Comparison of ENCODE assay signal across 10 cellular contexts in the genomic region with DNA sequence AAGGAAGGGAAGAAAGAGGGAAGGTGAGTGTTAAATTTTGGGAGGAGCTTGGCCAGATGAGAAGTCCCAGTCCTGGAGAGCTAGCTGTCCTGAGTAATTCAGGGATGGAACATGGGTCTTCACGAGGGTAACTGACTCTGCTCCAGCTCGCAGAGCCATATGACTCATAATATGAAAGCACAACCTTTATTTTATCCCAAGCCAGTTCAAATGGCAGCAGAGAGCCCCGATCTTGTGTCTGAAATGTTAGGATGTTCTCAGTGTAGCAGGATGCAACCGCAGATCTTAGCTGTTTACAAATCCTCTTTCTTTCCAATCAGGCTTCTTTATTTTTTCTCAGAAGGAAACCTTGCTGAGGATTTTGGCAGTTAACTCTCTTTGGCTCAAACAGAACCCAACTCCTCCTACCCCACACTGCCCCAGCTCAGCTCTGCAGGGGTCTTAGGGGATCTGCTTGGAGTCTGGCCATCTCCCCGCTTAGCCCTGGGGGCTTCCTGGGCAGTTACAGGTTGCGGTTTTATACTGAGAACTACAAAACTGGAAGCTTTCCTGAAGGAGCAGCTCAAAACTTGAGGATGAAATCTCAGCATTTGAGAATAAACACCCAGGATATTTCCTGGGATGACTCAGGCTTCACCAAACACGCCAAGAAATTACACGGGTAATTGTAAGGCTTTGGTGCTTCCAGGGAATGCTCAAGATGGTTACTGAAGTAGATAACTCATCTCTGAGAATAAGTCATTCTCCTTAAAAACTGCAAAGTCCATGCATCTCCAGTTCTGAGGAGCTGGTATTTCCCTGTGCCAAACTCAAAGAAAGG.
DNase-seq lines count a peak whose midpoint lies in the region; ATAC-seq, FAIRE-seq and TF ChIP-seq lines count a peak whose summit lies in the region.
"Had no signal": no experiment of that assay in that cellular context is flagged by ENCODE, and none has a peak within 500 bp of the region (broad histone marks: within the 10 kb centered on the region; RNA-seq: fewer than 3 reads in every experiment).

No MANE protein-coding gene starts in this region.

- H3K4me2 ChIP-seq in H9 (ENCODE audit: insufficient read depth, insufficient read length, low read length), result no peak overlapping the region

- H3K9ac ChIP-seq in H9 (ENCODE audit: extremely low read depth, insufficient read length, low read length) (no peak overlapping the region), kidney (ENCODE audit: low read length in 2 of 2) (no peak overlapping the region)

- no peak overlapping the region for H3K56ac ChIP-seq in H9 (ENCODE audit: insufficient read length, low read depth, low read length)

- no peak overlapping the region for H2BK12ac ChIP-seq in H9 (ENCODE audit: insufficient read length, low read depth, low read length)

- H3K27ac Mint-ChIP-seq in H9, result no peak overlapping the region
- H3K27ac Mint-ChIP-seq in activated CD8-positive, alpha-beta memory T cell treated with anti-CD3 and anti-CD28 coated beads, Interleukin-2, amount 10 ng/mL, durations not matched to agents 7 days and 5 days, result no peak overlapping the region

- H3K4me1 Mint-ChIP-seq in H9, result 0 out of 4 replicates have a peak, but pooled peaks cover 0 to 2% of the 10 kb centered on the region in 2 experiments
- H3K4me1 Mint-ChIP-seq in activated CD8-positive, alpha-beta memory T cell treated with anti-CD3 and anti-CD28 coated beads, Interleukin-2, amount 10 ng/mL, durations not matched to agents 7 days and 5 days, result peaks cover 31% of the 10 kb centered on the region

- H3K9me3 Mint-ChIP-seq in H9, result peaks cover 12 to 13% of the 10 kb centered on the region in 2 experiments; a peak in 4 of 5 replicates
- H3K9me3 Mint-ChIP-seq in activated CD8-positive, alpha-beta memory T cell treated with anti-CD3 and anti-CD28 coated beads, Interleukin-2, amount 10 ng/mL, durations not matched to agents 7 days and 5 days (ENCODE audit: low read depth), result peaks cover 19% of the 10 kb centered on the region

- FAIRE-seq in kidney (lab: Jason Lieb, UNC), result no peak

- no peaks in the 10 kb centered on the region for H4K20me1 ChIP-seq in H9 (ENCODE audit: control insufficient read depth, insufficient read depth, insufficient read length)

- H3K79me1 ChIP-seq in H9 (ENCODE audit: insufficient read depth, low read depth, low read length, poor library complexity, severe bottlenecking), result no peaks in the 10 kb centered on the region

- peaks cover 8% of the 10 kb centered on the region for H3K27me3 Mint-ChIP-seq in H9 (ENCODE audit: low read depth)
- H3K27me3 Mint-ChIP-seq in activated CD8-positive, alpha-beta memory T cell treated with anti-CD3 and anti-CD28 coated beads, Interleukin-2, amount 10 ng/mL, durations not matched to agents 7 days and 5 days, result no peaks in the 10 kb centered on the region

- ATAC-seq in activated CD8-positive, alpha-beta memory T cell treated with anti-CD3 and anti-CD28 coated beads, Interleukin-2, amount 10 ng/mL, durations not matched to agents 7 days and 5 days, result no peak

- H3K4me1 ChIP-seq in prostate gland (replicated peaks) (no peaks in the 10 kb centered on the region), H9 (ENCODE audit: insufficient read depth, low read length) (no peaks in the 10 kb centered on the region; the same call in 1 of the 2 replicates), kidney (ENCODE audit: control insufficient read depth in 1 of 2, insufficient read depth in 1 of 2, low read depth in 1 of 2, low read length in 2 of 2) (no peaks in the 10 kb centered on the region)

- 28% methylated on average over 8 of the region's 8 CpGs for WGBS in prostate gland
- no CpG with 5 or more reads among the region's 8 CpGs for WGBS in H9 (ENCODE audit: extremely low coverage, insufficient read length, low lambda C conversion rate)

- H3K4ac ChIP-seq in H9 (ENCODE audit: low read depth, low read length), result no peak overlapping the region

- no peaks in the 10 kb centered on the region for H3K23me2 ChIP-seq in H9 (ENCODE audit: insufficient read length, low read depth, low read length, poor library complexity, severe bottlenecking)

- intact Hi-C loops in prostate gland (cut with DNase I) (no loop called here), kidney (cut with DNase I) (no loop called here)

- no peaks in the 10 kb centered on the region; a peak in 2 of 7 replicates for H3K36me3 Mint-ChIP-seq in H9 (ENCODE audit: insufficient read depth in 1 of 3, low read depth in 3 of 3)
- H3K36me3 Mint-ChIP-seq in activated CD8-positive, alpha-beta memory T cell treated with anti-CD3 and anti-CD28 coated beads, Interleukin-2, amount 10 ng/mL, durations not matched to agents 7 days and 5 days, result peaks cover 75% of the 10 kb centered on the region

- CTCF ChIA-PET in activated CD8-positive, alpha-beta memory T cell treated with anti-CD3 and anti-CD28 coated beads, Interleukin-2, amount 10 ng/mL, durations not matched to agents 7 days and 5 days (lab: Charles Lee), result interaction anchor here (1.1 kb wide), 1 partner anchor 65 kb away, joined by 3 read pairs; no protein-coding TSS in a partner anchor

- H3K27me3 ChIP-seq in prostate gland (replicated peaks; ENCODE audit: insufficient read depth) (no peaks in the 10 kb centered on the region), H9 (ENCODE audit: insufficient read depth, low read length) (no peaks in the 10 kb centered on the region)

- H4K8ac ChIP-seq in H9 (replicated peaks; ENCODE audit: insufficient read length, low read depth, low read length), result no peak overlapping the region

- H3K79me2 ChIP-seq in H9 (ENCODE audit: insufficient read depth, low read length), result no peaks in the 10 kb centered on the region

- DNase-seq in AG08395 (ENCODE audit: low spot score) (peak; percentile 86), RPMI7951 (ENCODE audit: low read depth) (peak; percentile 92), fibroblast of mammary gland (ENCODE audit: low read depth) (peak; percentile 93), prostate gland (ENCODE audit: low spot score) (no peak), activated gamma-delta T cell (lab: John Stamatoyannopoulos, UW) (no peak), H9 (no peak), kidney (no peak)
- no peak for DNase-seq in activated CD8-positive, alpha-beta memory T cell treated with anti-CD3 and anti-CD28 coated beads, Interleukin-2, amount 10 ng/mL, durations not matched to agents 7 days and 5 days
- DNase-seq: activated CD4-positive, alpha-beta T cell treated with anti-CD3 and anti-CD28 coated beads, Interleukin-2, amount 50 U/mL, for 48 hours; COR-L47 had no signal

- H2AFZ ChIP-seq in H9 (ENCODE audit: low read length), result no peak overlapping the region

- H2AK5ac ChIP-seq in H9 (ENCODE audit: insufficient read length, low read length), result no peak overlapping the region

- H3K4me3 ChIP-seq in fibroblast of mammary gland (ENCODE audit: control insufficient read depth, low read depth, low read length) (peak overlapping the region; percentile 27), prostate gland (no peak overlapping the region), kidney (ENCODE audit: low read length in 2 of 2) (no peak overlapping the region)

- H3K4me3 Mint-ChIP-seq in H9, result no peak overlapping the region
- no peak overlapping the region for H3K4me3 Mint-ChIP-seq in activated CD8-positive, alpha-beta memory T cell treated with anti-CD3 and anti-CD28 coated beads, Interleukin-2, amount 10 ng/mL, durations not matched to agents 7 days and 5 days

- H3K36me3 ChIP-seq in prostate gland (no peaks in the 10 kb centered on the region), kidney (ENCODE audit: control insufficient read depth in 1 of 2, insufficient read depth in 2 of 2, low read length in 2 of 2) (no peaks in the 10 kb centered on the region)

- no peak overlapping the region for H2BK15ac ChIP-seq in H9 (ENCODE audit: low read depth, low read length)

- H3K18ac ChIP-seq in H9 (ENCODE audit: insufficient read length, low read depth, low read length), result no peak overlapping the region

- H4K91ac ChIP-seq in H9 (ENCODE audit: insufficient read length, low read depth, low read length), result no peak overlapping the region

- H3K27ac ChIP-seq in prostate gland, result peak overlapping the region; percentile 64 to 70
- H3K27ac ChIP-seq in H9 (ENCODE audit: insufficient read length, low read depth, low read length), result no peak overlapping the region
- H3K27ac ChIP-seq in kidney (ENCODE audit: low read depth in 2 of 2, low read length in 2 of 2), result no peak overlapping the region

- TF ChIP-seq POLR2A in prostate gland (IDR thresholded peaks at IDR 0.05), result no peak

- no peak overlapping the region for H2BK5ac ChIP-seq in H9 (ENCODE audit: insufficient read length, low read length)

- no peak for TF ChIP-seq CTCF in fibroblast of mammary gland (conservative IDR thresholded peaks at IDR 0.05; ENCODE audit: control insufficient read depth, insufficient read depth, low read depth, low read length)
- TF ChIP-seq CTCF in prostate gland (IDR thresholded peaks at IDR 0.05), result no peak
- no peak for TF ChIP-seq CTCF in H9 (conservative IDR thresholded peaks at IDR 0.05)
- no peak for TF ChIP-seq CTCF in kidney (IDR thresholded peaks at IDR 0.05; ENCODE audit: borderline replicate concordance, extremely low read depth, insufficient read depth)

- H2BK20ac ChIP-seq in H9 (ENCODE audit: low read depth, low read length, poor library complexity, severe bottlenecking), result no peak overlapping the region

- no peak overlapping the region for H4K5ac ChIP-seq in H9 (ENCODE audit: insufficient read length, low read depth, low read length)

- no peak overlapping the region for H3K23ac ChIP-seq in H9 (ENCODE audit: insufficient read length, low read depth, low read length)

- no peak overlapping the region for H3T11ph ChIP-seq in H9 (ENCODE audit: low read length)

- no peak overlapping the region for H2BK120ac ChIP-seq in H9 (ENCODE audit: low read depth, low read length, poor library complexity, severe bottlenecking)

- no peak overlapping the region for H3K14ac ChIP-seq in H9 (ENCODE audit: insufficient read depth, low read length)

- H3K9me3 ChIP-seq in prostate gland (no peaks in the 10 kb centered on the region), H9 (ENCODE audit: control insufficient read depth, low read depth, low read length) (no peaks in the 10 kb centered on the region), kidney (ENCODE audit: control insufficient read depth in 1 of 2, low read length in 2 of 2) (peaks cover 0 to 12% of the 10 kb centered on the region in 2 donors)

Comparison
In these comparisons a context has a peak if more than half of its experiments do, and no peak if none do; other contexts are left out.
1. DNase-seq: peak in AG08395 (single experiment), RPMI7951 (single experiment) and fibroblast of mammary gland (single experiment); none in prostate gland (single experiment), activated gamma-delta T cell (single experiment), H9 (single experiment), activated CD8-positive, alpha-beta memory T cell treated with anti-CD3 and anti-CD28 coated beads, Interleukin-2, amount 10 ng/mL, durations not matched to agents 7 days and 5 days (single experiment) and kidney (single experiment).
2. H3K27ac ChIP-seq: peak in prostate gland (2 of 2); none in H9 (single experiment) and kidney (0 of 2).